ENCODE assay signal across 27 cellular contexts in genomic region chr9:130454812-130455325, GRCh38. TPM values are rescaled to one million over a fixed set of nuclear protein-coding genes. Genes with fewer than 3 reads are reported as not detected.
"Had no signal": no experiment of that assay in that cellular context is flagged by ENCODE, and none has a peak within 500 bp of the region (broad histone marks: within the 10 kb centered on the region; RNA-seq: fewer than 3 reads in every experiment).

No MANE protein-coding gene starts in this region.

- H3K27ac ChIP-seq: left lung, lower lobe of right lung, neural progenitor cell, neutrophil, right atrium auricular region, right lobe of liver, tibial nerve, vagina had no signal

- H3K27me3 ChIP-seq: neural progenitor cell, right atrium auricular region, right lobe of liver, tibial nerve, vagina had no signal

- ATAC-seq: left colon; left lung; lower lobe of right lung; natural killer cell; right lobe of liver; stimulated activated memory B cell treated with anti-CD40 and anti-IgM and Interleukin-4, amounts not matched to agents 10 μg/mL and 1 μg/mL and 100 μg/mL, for 72 hours; stimulated activated naive CD8-positive, alpha-beta T cell treated with anti-CD3 and anti-CD28 coated beads, Interleukin-15, amount 100 ng/mL, for 72 hours had no signal

- FAIRE-seq: islet of Langerhans, kidney had no signal

- H3K4me1 ChIP-seq: neural progenitor cell had no signal

- H3K9me3 ChIP-seq: left lung, lower lobe of right lung, neutrophil, right atrium auricular region, right lobe of liver, tibial nerve, vagina had no signal

- H3K9ac ChIP-seq: neural progenitor cell had no signal

- H3K4me3 ChIP-seq: left lung, lower lobe of right lung, neural progenitor cell, right atrium auricular region, right lobe of liver, smooth muscle cell, tibial nerve, vagina had no signal

- H3K4me2 ChIP-seq: neural progenitor cell, smooth muscle cell had no signal

- H3K36me3 ChIP-seq: lower lobe of right lung, neural progenitor cell, neutrophil, right atrium auricular region, vagina had no signal

- DNase-seq: hypothalamus; immature natural killer cell; kidney; left colon; left lung; lower lobe of right lung; mesendoderm; naive B cell; natural killer cell; nephron progenitor cell; occipital lobe; stimulated activated CD4-positive, alpha-beta T cell treated with anti-CD3 and anti-CD28 coated beads, Interleukin-1b, Interleukin-23, amount 100 ng/mL, for 48 hours; stimulated activated CD4-positive, alpha-beta T cell treated with anti-CD3 and anti-CD28 coated beads, Interleukin-2, amount 100 ng/mL, for 48 hours; stimulated activated CD4-positive, alpha-beta T cell treated with anti-CD3 and anti-CD28 coated beads, Interleukin-4, amount 100 ng/mL, for 4 hours; stimulated activated CD8-positive, alpha-beta memory T cell treated with anti-CD3 and anti-CD28 coated beads, Interleukin-4, amount 100 ng/mL, for 48 hours; stimulated activated naive CD4-positive, alpha-beta T cell treated with Interleukin-2 at 50 U/mL for 16 hours; stimulated activated naive CD8-positive, alpha-beta T cell treated with anti-CD3 and anti-CD28 coated beads, Interleukin-15, amount 100 ng/mL, for 72 hours; substantia nigra had no signal

- H2AFZ ChIP-seq: neural progenitor cell had no signal

RNA-seq across cellular contexts. Expression of gene ASS1, which starts 10.1 kb away (rescaled TPM):
- polyA plus RNA-seq: immature natural killer cell had no signal
